20 cellular contexts compared by ENCODE assay signal in genomic region chr5:72172832-72173231, GRCh38.
DNase-seq lines count a peak whose midpoint lies in the region; ATAC-seq and TF ChIP-seq lines count a peak whose summit lies in the region.
"Had no signal": no experiment of that assay in that cellular context is flagged by ENCODE, and none has a peak within 500 bp of the region (broad histone marks: within the 10 kb centered on the region; RNA-seq: fewer than 3 reads in every experiment).

No MANE protein-coding gene starts in this region.

- peak overlapping the region; percentile 26 to 58; a peak in 3 of 4 replicates for H3K27ac ChIP-seq in SK-N-SH (ENCODE audit: low read depth in 2 of 2, low read length in 1 of 2)
- H3K27ac ChIP-seq: HL-60, SJSA1 had no signal

- H2AFZ ChIP-seq in SK-N-SH (ENCODE audit: low read depth): no peak overlapping the region

- H3F3A ChIP-seq in SK-N-SH (replicated peaks; ENCODE audit: insufficient read depth): peaks cover 59% of the 10 kb centered on the region

- H3K79me2 ChIP-seq in SK-N-SH (ENCODE audit: insufficient read depth): peaks cover 98% of the 10 kb centered on the region

- no peaks in the 10 kb centered on the region for H3K27me3 ChIP-seq in SK-N-SH (ENCODE audit: insufficient read depth)
- H3K27me3 ChIP-seq: BE2C, SJSA1 had no signal

- H4K20me1 ChIP-seq in SK-N-SH (ENCODE audit: insufficient read depth): peaks cover 83% of the 10 kb centered on the region

- H3K9me3 Mint-ChIP-seq in chondrocyte (ENCODE audit: low read depth) (no peaks in the 10 kb centered on the region), HFFc6 (no peaks in the 10 kb centered on the region)
- H3K9me3 Mint-ChIP-seq: CD4-positive, alpha-beta T cell; T-cell had no signal

- DNase-seq in SK-N-SH (no peak), chondrocyte (ENCODE audit: low spot score) (no peak), mucosa of gallbladder (ENCODE audit: low spot score) (peak; percentile 32), HFFc6 (no peak), NCI-H1694 treated with DMSO at 0.1 percent for 48 hours (lab: John Stamatoyannopoulos, UW) (no peak), NCI-H1048 (lab: John Stamatoyannopoulos, UW) (no peak)
- no peak for DNase-seq in activated CD4-positive, alpha-beta T cell treated with anti-CD3 and anti-CD28 coated beads, Interleukin-2, amount 50 U/mL, for 1 hour
- DNase-seq: 8988T; BE2C; Calu3; CD4-positive, alpha-beta T cell; DMS53; NCI-H1436; NCI-H2227 treated with DMSO at 0.1 percent for 48 hours; NCI-H524 treated with DMSO at 0.1 percent for 48 hours; T-cell had no signal

- peaks cover 19% of the 10 kb centered on the region for H3K36me3 Mint-ChIP-seq in chondrocyte (ENCODE audit: low read depth)
- H3K36me3 Mint-ChIP-seq in HFFc6 (ENCODE audit: low read depth): peaks cover 42% of the 10 kb centered on the region
- H3K36me3 Mint-ChIP-seq: T-cell had no signal

- peaks cover 62% of the 10 kb centered on the region for H3K4me1 Mint-ChIP-seq in chondrocyte (ENCODE audit: low read depth)
- peaks cover 10% of the 10 kb centered on the region for H3K4me1 Mint-ChIP-seq in HFFc6 (ENCODE audit: low read depth)
- H3K4me1 Mint-ChIP-seq: T-cell had no signal

- H3K4me3 Mint-ChIP-seq in chondrocyte (ENCODE audit: unreplicated experiment) (no peak overlapping the region), HFFc6 (no peak overlapping the region)
- H3K4me3 Mint-ChIP-seq: CD4-positive, alpha-beta T cell; T-cell had no signal

- H3K4me3 ChIP-seq in SK-N-SH (ENCODE audit: low read depth in 2 of 2, low read length in 1 of 2): no peak overlapping the region
- H3K4me3 ChIP-seq: HAP-1, SJSA1 had no signal

- H3K27me3 Mint-ChIP-seq in chondrocyte (ENCODE audit: low read depth) (no peaks in the 10 kb centered on the region), HFFc6 (ENCODE audit: insufficient read depth) (no peaks in the 10 kb centered on the region; the same call in 1 of the 2 replicates)

- no peak for ATAC-seq in SK-N-SH treated with all-trans-retinoic acid at 6 μM for 48 hours
- ATAC-seq: T-cell had no signal

- no peak overlapping the region for H3K4me2 ChIP-seq in SK-N-SH

- H3K9me2 ChIP-seq in SK-N-SH: no peaks in the 10 kb centered on the region

- no peak for TF ChIP-seq EP300 in SK-N-SH (IDR thresholded peaks at IDR 0.05; ENCODE audit: borderline replicate concordance in 1 of 2, low read depth in 1 of 2, low read length in 1 of 2)

- WGBS in SK-N-SH (ENCODE audit: low lambda C conversion rate): 96% methylated on average over 5 of the region's 5 CpGs

- H3K9me3 ChIP-seq in SK-N-SH: no peaks in the 10 kb centered on the region
- H3K9me3 ChIP-seq: BE2C, HAP-1, SJSA1 had no signal

- no peak for TF ChIP-seq RAD21 in SK-N-SH (IDR thresholded peaks at IDR 0.05; ENCODE audit: low read length)

- no peak for TF ChIP-seq CTCF in SK-N-SH (IDR thresholded peaks at IDR 0.05)
- TF ChIP-seq CTCF in chondrocyte (IDR thresholded peaks at IDR 0.05): no peak
- no peak for TF ChIP-seq CTCF in HFFc6 (IDR thresholded peaks at IDR 0.05)

- POLR2A ChIA-PET in SK-N-SH (lab: Yijun Ruan, JAX): no interaction called here

- CTCF ChIA-PET in SK-N-SH (lab: Yijun Ruan, JAX): no interaction called here

- no peak overlapping the region for H3K9ac ChIP-seq in SK-N-SH

- peaks cover 13 to 42% of the 10 kb centered on the region in 2 experiments; a peak in 3 of 4 replicates for H3K4me1 ChIP-seq in SK-N-SH (ENCODE audit: control insufficient read depth in 1 of 2, insufficient read depth in 2 of 2, low read depth in 1 of 2, low read length in 1 of 2)

- H3K27ac Mint-ChIP-seq in chondrocyte (ENCODE audit: unreplicated experiment) (peak overlapping the region; percentile 6), HFFc6 (no peak overlapping the region)
- H3K27ac Mint-ChIP-seq: CD4-positive, alpha-beta T cell; T-cell had no signal

- peaks cover 60 to 64% of the 10 kb centered on the region in 2 experiments for H3K36me3 ChIP-seq in SK-N-SH (replicated peaks in 1 of 2; ENCODE audit: control insufficient read depth in 1 of 2, insufficient read depth in 2 of 2, low read length in 1 of 2)

TF ChIP-seq in SK-N-SH, 30 proteins besides CTCF, POLR2A, EP300 and RAD21:
- TF ChIP-seq TCF12 (IDR thresholded peaks at IDR 0.05): no peak
- TF ChIP-seq RFX5 (IDR thresholded peaks at IDR 0.05; ENCODE audit: low read length): no peak
- no peak for TF ChIP-seq NFIC (IDR thresholded peaks at IDR 0.05; ENCODE audit: borderline replicate concordance)
- no peak for TF ChIP-seq RXRA (IDR thresholded peaks at IDR 0.05; ENCODE audit: borderline replicate concordance, low read depth)
- TF ChIP-seq SMC3 (IDR thresholded peaks at IDR 0.05; ENCODE audit: low read depth, low read length): no peak
- TF ChIP-seq POLR2AphosphoS5 (IDR thresholded peaks at IDR 0.05; ENCODE audit: low read depth, low read length): no peak
- TF ChIP-seq MXI1 (IDR thresholded peaks at IDR 0.05; ENCODE audit: low read depth, low read length): no peak
- TF ChIP-seq USF2 (IDR thresholded peaks at IDR 0.05; ENCODE audit: borderline replicate concordance, low read depth, low read length): no peak
- TF ChIP-seq MEF2A (IDR thresholded peaks at IDR 0.05; ENCODE audit: borderline replicate concordance, low read depth): no peak

TF ChIP-seq in SK-N-SH treated with all-trans-retinoic acid at 6 μM for 48 hours, 23 proteins besides CTCF, POLR2A, EP300 and RAD21:
- TF ChIP-seq CSRNP3 (CRISPR knock-in tag; IDR thresholded peaks at IDR 0.05) (no peak), ESRRG (CRISPR knock-in tag; IDR thresholded peaks at IDR 0.05) (no peak), SNAI2 (CRISPR knock-in tag; IDR thresholded peaks at IDR 0.05) (no peak), ZNF565 (CRISPR knock-in tag; conservative IDR thresholded peaks at IDR 0.05; ENCODE audit: low read depth) (no peak), ISL1 (CRISPR knock-in tag; IDR thresholded peaks at IDR 0.05) (no peak), PATZ1 (CRISPR knock-in tag; IDR thresholded peaks at IDR 0.05; ENCODE audit: borderline replicate concordance) (no peak), ZC3H10 (CRISPR knock-in tag; IDR thresholded peaks at IDR 0.05) (no peak), TOX (CRISPR knock-in tag; IDR thresholded peaks at IDR 0.05; ENCODE audit: borderline replicate concordance) (no peak), RARB (CRISPR knock-in tag; IDR thresholded peaks at IDR 0.05) (no peak), OSR1 (CRISPR knock-in tag; IDR thresholded peaks at IDR 0.05) (no peak), ZNF8 (CRISPR knock-in tag; IDR thresholded peaks at IDR 0.05) (no peak), POU6F1 (CRISPR knock-in tag; IDR thresholded peaks at IDR 0.05; ENCODE audit: borderline replicate concordance, low read depth) (no peak), PPARA (CRISPR knock-in tag; IDR thresholded peaks at IDR 0.05; ENCODE audit: borderline replicate concordance) (no peak), CSDC2 (CRISPR knock-in tag; IDR thresholded peaks at IDR 0.05) (no peak), ZFP3 (CRISPR knock-in tag; IDR thresholded peaks at IDR 0.05) (no peak)
